ENCODE assay signal across 1 cellular context in the genomic region with DNA sequence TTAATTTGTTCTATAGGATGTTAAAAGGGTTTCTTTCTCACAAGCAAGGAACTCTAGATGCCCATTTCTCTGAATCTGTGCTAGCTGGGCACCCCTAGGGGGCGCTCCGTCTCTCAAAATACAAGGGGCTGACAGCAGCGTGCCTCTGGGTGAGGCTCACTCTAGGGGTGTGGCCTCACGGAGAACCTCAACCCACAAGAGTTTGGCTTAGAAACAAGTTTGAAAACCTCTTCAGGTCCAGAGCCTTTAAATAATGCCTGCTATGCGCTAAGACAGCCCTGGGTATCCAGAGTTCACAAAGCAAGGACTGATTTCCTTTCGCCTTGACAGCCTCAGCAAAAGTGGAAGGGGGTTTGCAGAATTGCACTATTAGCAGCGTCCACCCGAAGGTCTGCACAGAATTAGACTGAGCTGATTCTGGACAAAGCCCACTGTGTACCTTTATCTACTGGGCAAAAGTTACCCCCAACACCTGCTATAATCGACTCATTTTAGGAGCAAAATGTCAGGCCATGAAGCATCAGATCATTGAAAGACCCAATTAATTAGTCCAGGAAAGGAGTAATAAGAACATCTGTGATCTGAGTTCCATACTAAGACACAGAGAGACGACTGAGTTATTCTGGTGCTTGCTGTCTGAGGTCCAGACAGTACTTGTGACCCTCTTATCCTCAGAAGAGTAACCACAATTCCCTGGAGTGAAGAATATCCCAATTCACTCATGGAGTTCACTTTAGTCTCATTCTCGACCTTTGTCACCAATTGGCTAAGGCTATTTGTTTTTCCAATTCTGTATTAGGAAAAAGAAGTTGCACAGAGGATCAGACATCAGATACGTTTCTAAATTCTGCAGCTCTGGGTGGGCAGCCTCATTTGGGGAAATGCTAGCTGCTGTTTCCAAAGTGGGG.
TF ChIP-seq lines count a peak whose summit lies in the region.

No MANE protein-coding gene starts in this region.

TF ChIP-seq in A549, 52 proteins besides CTCF, POLR2A, EP300 and RAD21 (continued from another document):
- TF ChIP-seq, protein P1, sequence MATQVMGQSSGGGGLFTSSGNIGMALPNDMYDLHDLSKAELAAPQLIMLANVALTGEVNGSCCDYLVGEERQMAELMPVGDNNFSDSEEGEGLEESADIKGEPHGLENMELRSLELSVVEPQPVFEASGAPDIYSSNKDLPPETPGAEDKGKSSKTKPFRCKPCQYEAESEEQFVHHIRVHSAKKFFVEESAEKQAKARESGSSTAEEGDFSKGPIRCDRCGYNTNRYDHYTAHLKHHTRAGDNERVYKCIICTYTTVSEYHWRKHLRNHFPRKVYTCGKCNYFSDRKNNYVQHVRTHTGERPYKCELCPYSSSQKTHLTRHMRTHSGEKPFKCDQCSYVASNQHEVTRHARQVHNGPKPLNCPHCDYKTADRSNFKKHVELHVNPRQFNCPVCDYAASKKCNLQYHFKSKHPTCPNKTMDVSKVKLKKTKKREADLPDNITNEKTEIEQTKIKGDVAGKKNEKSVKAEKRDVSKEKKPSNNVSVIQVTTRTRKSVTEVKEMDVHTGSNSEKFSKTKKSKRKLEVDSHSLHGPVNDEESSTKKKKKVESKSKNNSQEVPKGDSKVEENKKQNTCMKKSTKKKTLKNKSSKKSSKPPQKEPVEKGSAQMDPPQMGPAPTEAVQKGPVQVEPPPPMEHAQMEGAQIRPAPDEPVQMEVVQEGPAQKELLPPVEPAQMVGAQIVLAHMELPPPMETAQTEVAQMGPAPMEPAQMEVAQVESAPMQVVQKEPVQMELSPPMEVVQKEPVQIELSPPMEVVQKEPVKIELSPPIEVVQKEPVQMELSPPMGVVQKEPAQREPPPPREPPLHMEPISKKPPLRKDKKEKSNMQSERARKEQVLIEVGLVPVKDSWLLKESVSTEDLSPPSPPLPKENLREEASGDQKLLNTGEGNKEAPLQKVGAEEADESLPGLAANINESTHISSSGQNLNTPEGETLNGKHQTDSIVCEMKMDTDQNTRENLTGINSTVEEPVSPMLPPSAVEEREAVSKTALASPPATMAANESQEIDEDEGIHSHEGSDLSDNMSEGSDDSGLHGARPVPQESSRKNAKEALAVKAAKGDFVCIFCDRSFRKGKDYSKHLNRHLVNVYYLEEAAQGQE (IDR thresholded peaks at IDR 0.05): no peak
- TF ChIP-seq, protein P2, sequence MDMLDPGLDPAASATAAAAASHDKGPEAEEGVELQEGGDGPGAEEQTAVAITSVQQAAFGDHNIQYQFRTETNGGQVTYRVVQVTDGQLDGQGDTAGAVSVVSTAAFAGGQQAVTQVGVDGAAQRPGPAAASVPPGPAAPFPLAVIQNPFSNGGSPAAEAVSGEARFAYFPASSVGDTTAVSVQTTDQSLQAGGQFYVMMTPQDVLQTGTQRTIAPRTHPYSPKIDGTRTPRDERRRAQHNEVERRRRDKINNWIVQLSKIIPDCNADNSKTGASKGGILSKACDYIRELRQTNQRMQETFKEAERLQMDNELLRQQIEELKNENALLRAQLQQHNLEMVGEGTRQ (IDR thresholded peaks at IDR 0.05): no peak
- TF ChIP-seq, protein P3, sequence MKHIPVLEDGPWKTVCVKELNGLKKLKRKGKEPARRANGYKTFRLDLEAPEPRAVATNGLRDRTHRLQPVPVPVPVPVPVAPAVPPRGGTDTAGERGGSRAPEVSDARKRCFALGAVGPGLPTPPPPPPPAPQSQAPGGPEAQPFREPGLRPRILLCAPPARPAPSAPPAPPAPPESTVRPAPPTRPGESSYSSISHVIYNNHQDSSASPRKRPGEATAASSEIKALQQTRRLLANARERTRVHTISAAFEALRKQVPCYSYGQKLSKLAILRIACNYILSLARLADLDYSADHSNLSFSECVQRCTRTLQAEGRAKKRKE (CRISPR knock-in tag; IDR thresholded peaks at IDR 0.05; ENCODE audit: low read depth): no peak
- TF ChIP-seq, protein P4, sequence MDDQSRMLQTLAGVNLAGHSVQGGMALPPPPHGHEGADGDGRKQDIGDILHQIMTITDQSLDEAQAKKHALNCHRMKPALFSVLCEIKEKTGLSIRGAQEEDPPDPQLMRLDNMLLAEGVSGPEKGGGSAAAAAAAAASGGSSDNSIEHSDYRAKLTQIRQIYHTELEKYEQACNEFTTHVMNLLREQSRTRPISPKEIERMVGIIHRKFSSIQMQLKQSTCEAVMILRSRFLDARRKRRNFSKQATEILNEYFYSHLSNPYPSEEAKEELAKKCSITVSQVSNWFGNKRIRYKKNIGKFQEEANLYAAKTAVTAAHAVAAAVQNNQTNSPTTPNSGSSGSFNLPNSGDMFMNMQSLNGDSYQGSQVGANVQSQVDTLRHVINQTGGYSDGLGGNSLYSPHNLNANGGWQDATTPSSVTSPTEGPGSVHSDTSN (IDR thresholded peaks at IDR 0.05): no peak
- TF ChIP-seq MAFK (IDR thresholded peaks at IDR 0.05; ENCODE audit: partially characterized antibody) (peak; percentile 2), SMC3 (IDR thresholded peaks at IDR 0.05) (peak; percentile 68)
